ENCODE assay signal across 8 cellular contexts in genomic region chr18:56709463-56709862, GRCh38. TPM values are rescaled to one million over a fixed set of nuclear protein-coding genes. Genes with fewer than 3 reads are reported as not detected.
DNase-seq lines count a peak whose midpoint lies in the region; ATAC-seq and TF ChIP-seq lines count a peak whose summit lies in the region.

No MANE protein-coding gene starts in this region.

- no peaks in the 10 kb centered on the region for H3K27me3 ChIP-seq in aorta (ENCODE audit: control insufficient read depth in 1 of 2, insufficient read depth in 2 of 2, low read length in 1 of 2)

- H3K36me3 Mint-ChIP-seq in osteocyte (ENCODE audit: unreplicated experiment) = peaks cover 7% of the 10 kb centered on the region

- H3K36me3 ChIP-seq in aorta (ENCODE audit: control insufficient read depth in 1 of 2, insufficient read depth in 2 of 2, low read length in 1 of 2) = peaks cover 0 to 1% of the 10 kb centered on the region in 2 donors

- no peak overlapping the region for H3K4me3 Mint-ChIP-seq in osteocyte (ENCODE audit: unreplicated experiment)

- no peaks in the 10 kb centered on the region for H3K9me3 ChIP-seq in aorta (ENCODE audit: control insufficient read depth, low read length)

- peaks cover 7% of the 10 kb centered on the region for H3K4me1 Mint-ChIP-seq in osteocyte (ENCODE audit: unreplicated experiment)

- H3K27ac ChIP-seq in aorta (ENCODE audit: low read depth in 1 of 2, low read length in 2 of 2) = no peak overlapping the region

- 54 to 60% methylated on average over 2 of the region's 2 CpGs for WGBS in aorta, 2 donors

- no peaks in the 10 kb centered on the region for H3K4me1 ChIP-seq in aorta (ENCODE audit: control insufficient read depth in 1 of 2, insufficient read depth in 2 of 2, low read length in 2 of 2)

- peak; percentile 38 for DNase-seq in NCI-H82 (lab: John Stamatoyannopoulos, UW)
- no peak for DNase-seq in NCI-H82 treated with DMSO at 0.1 percent for 48 hours (lab: John Stamatoyannopoulos, UW; ENCODE audit: unreplicated experiment)
- DNase-seq in OCI-M1 (lab: John Stamatoyannopoulos, UW) = peak; percentile 88
- DNase-seq in central memory CD4-positive, alpha-beta T cell = peak; percentile 52
- no peak for DNase-seq in osteocyte (ENCODE audit: extremely low spot score, unreplicated experiment)
- DNase-seq in aorta = no peak

- no peaks in the 10 kb centered on the region for H3K27me3 Mint-ChIP-seq in osteocyte (ENCODE audit: unreplicated experiment)

- intact Hi-C loops in aorta (cut with DNase I) = no loop called here

- no peak overlapping the region for H3K27ac Mint-ChIP-seq in osteocyte (ENCODE audit: unreplicated experiment)

- H3K9me3 Mint-ChIP-seq in osteocyte (ENCODE audit: unreplicated experiment) = no peaks in the 10 kb centered on the region

- TF ChIP-seq CTCF in osteocyte (IDR thresholded peaks at IDR 0.05) = peak; percentile 33

- H3K4me3 ChIP-seq in aorta (ENCODE audit: low read length in 2 of 2) = no peak overlapping the region

- ATAC-seq in GM19452 (IDR thresholded peaks at IDR 0.05; ENCODE audit: unreplicated experiment) (peak; percentile 100), HG03354 (IDR thresholded peaks at IDR 0.05; ENCODE audit: poor library complexity, severe bottlenecking, unreplicated experiment) (peak; percentile 100), aorta (ENCODE audit: low FRiP score) (no peak)

RNA-seq across cellular contexts. Expression of gene WDR7, which starts 58.3 kb away (rescaled TPM):
- total RNA-seq in osteocyte = 25.9 and 26.9 TPM in 2 replicates
- total RNA-seq in aorta = 10 to 100 TPM; 32.7 to 46.6 TPM
- 1 to 10 TPM; 6.5 to 8.4 TPM for polyA plus RNA-seq in aorta

Comparison
In these comparisons a context has a peak if more than half of its experiments do, and no peak if none do; other contexts are left out.
1. DNase-seq: peak in NCI-H82 (single experiment), OCI-M1 (single experiment) and central memory CD4-positive, alpha-beta T cell (single experiment); none in NCI-H82 treated with DMSO at 0.1 percent for 48 hours (single experiment), osteocyte (single experiment) and aorta (0 of 2).